ENCODE assay signal across 21 cellular contexts in the genomic region with DNA sequence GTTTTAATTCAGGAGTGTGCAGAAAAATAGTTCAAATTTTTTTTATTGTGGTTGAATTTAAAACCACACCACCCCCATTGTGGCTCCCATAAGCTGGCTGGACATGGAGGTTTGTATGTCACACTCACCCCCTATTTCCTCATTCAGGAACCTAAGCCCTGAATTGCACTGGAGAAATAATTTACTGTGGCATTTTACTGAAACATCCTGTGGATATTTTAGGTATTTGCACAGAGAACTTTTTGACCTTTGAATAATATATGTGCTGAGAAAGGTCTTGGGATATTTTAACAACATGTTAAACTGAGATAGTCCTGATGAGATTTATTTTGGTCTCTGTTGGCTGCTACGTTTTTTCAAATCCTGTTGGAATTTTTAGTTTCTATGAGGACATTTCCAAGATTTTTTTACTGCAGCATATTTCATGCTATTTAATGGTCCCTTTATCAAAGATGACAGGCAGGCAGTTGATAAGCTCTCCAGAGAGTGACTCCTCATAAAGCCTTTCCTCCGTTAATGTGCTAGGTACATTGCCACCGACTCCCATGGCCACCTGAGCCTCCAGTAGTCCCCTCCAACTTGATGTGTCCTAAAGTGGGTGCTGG. TPM values are rescaled to one million over a fixed set of nuclear protein-coding genes. Genes with fewer than 3 reads are reported as not detected.
"Had no signal": no experiment of that assay in that cellular context is flagged by ENCODE, and none has a peak within 500 bp of the region (broad histone marks: within the 10 kb centered on the region; RNA-seq: fewer than 3 reads in every experiment).

No MANE protein-coding gene starts in this region.

- H3K4me3 ChIP-seq: dorsolateral prefrontal cortex, heart left ventricle, neural progenitor cell, ovary, suprapubic skin, thyroid gland had no signal

- H3K9ac ChIP-seq: neural progenitor cell had no signal

- FAIRE-seq: frontal cortex, urothelium cell line had no signal

- ATAC-seq: heart left ventricle; left lobe of liver; natural killer cell treated with Interleukin-12 subunit alpha and Interleukin-12 subunit beta and Interleukin-15 and Interleukin-18, amount 100 ng/mL, for 72 hours; right cardiac atrium; stimulated activated effector memory CD8-positive, alpha-beta T cell treated with anti-CD3 and anti-CD28 coated beads, Interleukin-12 subunit alpha, Interleukin-12 subunit beta, amount 100 ng/mL, for 72 hours; stimulated activated naive CD8-positive, alpha-beta T cell treated with anti-CD3 and anti-CD28 coated beads, Interleukin-15, Interleukin-2, amounts not matched to agents 100 U/mL and 50 U/mL, for 24 hours had no signal

- DNase-seq: cortex of kidney; dorsolateral prefrontal cortex; effector CD8-positive, alpha-beta T cell; heart left ventricle; hippocampal formation; mammary epithelial cell; nucleus accumbens; ovary; right cardiac atrium; stimulated activated CD4-positive, alpha-beta T cell treated with anti-CD3 and anti-CD28 coated beads, Interleukin-4, amount 100 ng/mL, for 1 hour; stimulated activated CD8-positive, alpha-beta memory T cell treated with anti-CD3 and anti-CD28 coated beads, Interleukin-4, amount 100 ng/mL, for 48 hours; stimulated activated naive CD8-positive, alpha-beta T cell treated with anti-CD3 and anti-CD28 coated beads, Interleukin-15, Interleukin-2, amounts not matched to agents 100 U/mL and 50 U/mL, for 24 hours; thyroid gland had no signal

- H3K9me3 Mint-ChIP-seq: natural killer cell treated with Interleukin-12 subunit alpha and Interleukin-12 subunit beta and Interleukin-15 and Interleukin-18, amount 100 ng/mL, for 72 hours; neural progenitor cell had no signal

- H3K4me2 ChIP-seq: neural progenitor cell had no signal

- H3K36me3 ChIP-seq: heart left ventricle, neural progenitor cell, ovary, suprapubic skin, thyroid gland had no signal

- H3K27ac ChIP-seq: dorsolateral prefrontal cortex, heart left ventricle, neural progenitor cell, ovary, suprapubic skin, thyroid gland had no signal

- H3K27ac Mint-ChIP-seq: natural killer cell treated with Interleukin-12 subunit alpha and Interleukin-12 subunit beta and Interleukin-15 and Interleukin-18, amount 100 ng/mL, for 72 hours; neural progenitor cell; stimulated activated effector memory CD8-positive, alpha-beta T cell treated with anti-CD3 and anti-CD28 coated beads, Interleukin-12 subunit alpha, Interleukin-12 subunit beta, amount 100 ng/mL, for 72 hours; type B pancreatic cell had no signal

- H3K27me3 ChIP-seq: heart left ventricle, neural progenitor cell, ovary, suprapubic skin, thyroid gland had no signal

- H3K9me3 ChIP-seq: heart left ventricle, ovary, suprapubic skin, thyroid gland had no signal

- H2AFZ ChIP-seq: neural progenitor cell had no signal

- H3K36me3 Mint-ChIP-seq: natural killer cell treated with Interleukin-12 subunit alpha and Interleukin-12 subunit beta and Interleukin-15 and Interleukin-18, amount 100 ng/mL, for 72 hours; neural progenitor cell; stimulated activated effector memory CD8-positive, alpha-beta T cell treated with anti-CD3 and anti-CD28 coated beads, Interleukin-12 subunit alpha, Interleukin-12 subunit beta, amount 100 ng/mL, for 72 hours; type B pancreatic cell had no signal

- H3K4me1 Mint-ChIP-seq: neural progenitor cell; stimulated activated effector memory CD8-positive, alpha-beta T cell treated with anti-CD3 and anti-CD28 coated beads, Interleukin-12 subunit alpha, Interleukin-12 subunit beta, amount 100 ng/mL, for 72 hours had no signal

- H3K4me1 ChIP-seq: neural progenitor cell, thyroid gland had no signal

- H3K4me3 Mint-ChIP-seq: natural killer cell treated with Interleukin-12 subunit alpha and Interleukin-12 subunit beta and Interleukin-15 and Interleukin-18, amount 100 ng/mL, for 72 hours; neural progenitor cell; stimulated activated effector memory CD8-positive, alpha-beta T cell treated with anti-CD3 and anti-CD28 coated beads, Interleukin-12 subunit alpha, Interleukin-12 subunit beta, amount 100 ng/mL, for 72 hours; type B pancreatic cell had no signal

RNA-seq across cellular contexts. Expression of a gene that starts 51.2 kb away (rescaled TPM):
- total RNA-seq: natural killer cell treated with Interleukin-12 subunit alpha and Interleukin-12 subunit beta and Interleukin-15 and Interleukin-18, amount 100 ng/mL, for 72 hours had no signal
